Comparison of ENCODE assay signal across 32 cellular contexts in the genomic region with DNA sequence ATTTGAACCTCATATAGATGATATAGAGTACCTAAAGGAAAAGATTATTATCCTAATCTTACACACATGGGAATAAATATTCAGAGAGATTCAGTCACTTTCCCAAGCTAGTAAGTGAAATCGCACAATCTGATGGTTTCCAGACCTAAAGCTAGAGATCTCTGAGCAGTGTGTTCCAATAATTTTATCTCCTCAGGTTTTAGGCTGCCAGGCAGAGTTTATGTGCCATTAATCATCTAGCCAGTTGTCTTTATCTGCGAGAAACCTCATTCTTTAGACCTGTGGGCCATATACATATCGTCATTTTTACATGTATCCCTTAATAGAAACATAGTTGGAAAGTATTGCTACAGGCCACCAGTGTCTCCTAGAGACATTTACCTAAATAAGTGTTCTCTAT.
DNase-seq lines count a peak whose midpoint lies in the region; ATAC-seq, FAIRE-seq and TF ChIP-seq lines count a peak whose summit lies in the region.
"Had no signal": no experiment of that assay in that cellular context is flagged by ENCODE, and none has a peak within 500 bp of the region (broad histone marks: within the 10 kb centered on the region; RNA-seq: fewer than 3 reads in every experiment).

No MANE protein-coding gene starts in this region.

- H3K36me3 ChIP-seq in SK-N-SH (replicated peaks in 1 of 2; ENCODE audit: control insufficient read depth in 1 of 2, insufficient read depth in 2 of 2, low read length in 1 of 2), result no peaks in the 10 kb centered on the region
- no peaks in the 10 kb centered on the region for H3K36me3 ChIP-seq in kidney (ENCODE audit: control insufficient read depth in 1 of 2, insufficient read depth in 2 of 2, low read length in 2 of 2)
- H3K36me3 ChIP-seq: BE2C; BLaER1; BLaER1 treated with 17β-estradiol and CSF1 and Interleukin-3, amounts not matched to agents 10 nM and 100 nM had no signal

- TF ChIP-seq CTCF in SK-N-SH (IDR thresholded peaks at IDR 0.05), result no peak
- TF ChIP-seq CTCF in kidney (IDR thresholded peaks at IDR 0.05; ENCODE audit: borderline replicate concordance, extremely low read depth, insufficient read depth), result no peak

- no peaks in the 10 kb centered on the region for H4K20me1 ChIP-seq in SK-N-SH (ENCODE audit: insufficient read depth)
- H4K20me1 ChIP-seq: BLaER1; BLaER1 treated with 17β-estradiol and CSF1 and Interleukin-3, amounts not matched to agents 10 nM and 100 nM had no signal

- POLR2A ChIA-PET in SK-N-SH (lab: Yijun Ruan, JAX), result no interaction called here

- no peaks in the 10 kb centered on the region for H3K9me2 ChIP-seq in SK-N-SH

- no peak overlapping the region for H3K4me2 ChIP-seq in SK-N-SH
- H3K4me2 ChIP-seq: A549; BLaER1; BLaER1 treated with 17β-estradiol and CSF1 and Interleukin-3, amounts not matched to agents 10 nM and 100 nM had no signal

- DNase-seq in SK-N-DZ (ENCODE audit: low spot score) (peak; percentile 19), SK-N-SH (peak; percentile 5), kidney (no peak), NCI-H1417 (lab: John Stamatoyannopoulos, UW) (no peak)
- DNase-seq in stimulated activated CD4-positive, alpha-beta T cell treated with anti-CD3 and anti-CD28 coated beads, Interleukin-4, amount 100 ng/mL, for 4 hours, result no peak
- DNase-seq: 8988T; ACHN; AML-193; BE2C; C1 segment of cervical spinal cord; Caco-2; Calu3; CD4-positive, alpha-beta memory T cell; CD4-positive, alpha-beta T cell; CD4-positive, CD25-positive, alpha-beta regulatory T cell; CD8-positive, alpha-beta memory T cell; CD8-positive, alpha-beta T cell; COR-L47; DMS 273 treated with DMSO at 0.1 percent for 48 hours; DMS153; DMS53; DMS79; DMS79 treated with DMSO at 0.1 percent for 48 hours; DND-41; EL had no signal

- no peak overlapping the region for H3K9ac ChIP-seq in SK-N-SH
- no peak overlapping the region for H3K9ac ChIP-seq in kidney (ENCODE audit: low read length in 2 of 2)
- H3K9ac ChIP-seq: BLaER1; BLaER1 treated with 17β-estradiol and CSF1 and Interleukin-3, amounts not matched to agents 10 nM and 100 nM had no signal

- H3K4me1 ChIP-seq in SK-N-SH (ENCODE audit: control insufficient read depth in 1 of 2, insufficient read depth in 2 of 2, low read depth in 1 of 2, low read length in 1 of 2) (no peaks in the 10 kb centered on the region; a peak in 1 of 4 replicates), kidney (ENCODE audit: control insufficient read depth in 1 of 2, insufficient read depth in 1 of 2, low read depth in 1 of 2, low read length in 2 of 2) (no peaks in the 10 kb centered on the region)
- H3K4me1 ChIP-seq: A549; BE2C; BLaER1; BLaER1 treated with 17β-estradiol and CSF1 and Interleukin-3, amounts not matched to agents 10 nM and 100 nM; Caco-2 had no signal

- H3K79me2 ChIP-seq in SK-N-SH (ENCODE audit: insufficient read depth), result no peaks in the 10 kb centered on the region

- CTCF ChIA-PET in SK-N-SH (lab: Yijun Ruan, JAX), result interaction anchor here (1.6 kb wide), 1 partner anchor 9 kb away, joined by 3 read pairs; no protein-coding TSS in a partner anchor

- no peak for FAIRE-seq in kidney (lab: Jason Lieb, UNC)
- FAIRE-seq: A549, D721Med had no signal

- H3K9me3 ChIP-seq in SK-N-SH, result no peaks in the 10 kb centered on the region
- H3K9me3 ChIP-seq in kidney (ENCODE audit: control insufficient read depth in 1 of 2, low read length in 2 of 2), result no peaks in the 10 kb centered on the region
- H3K9me3 ChIP-seq: A549; BE2C; BLaER1; BLaER1 treated with 17β-estradiol and CSF1 and Interleukin-3, amounts not matched to agents 10 nM and 100 nM; Caco-2 had no signal

- peak in 1 of 2 experiments; percentile 95; a peak in 2 of 4 replicates for TF ChIP-seq EP300 in SK-N-SH (IDR thresholded peaks at IDR 0.05; ENCODE audit: borderline replicate concordance in 1 of 2, low read depth in 1 of 2, low read length in 1 of 2)

- no peaks in the 10 kb centered on the region for H3F3A ChIP-seq in SK-N-SH (replicated peaks; ENCODE audit: insufficient read depth)

- no peaks in the 10 kb centered on the region for H3K27me3 ChIP-seq in SK-N-SH (ENCODE audit: insufficient read depth)
- H3K27me3 ChIP-seq: BE2C; BLaER1; BLaER1 treated with 17β-estradiol and CSF1 and Interleukin-3, amounts not matched to agents 10 nM and 100 nM had no signal

- H3K27ac ChIP-seq in SK-N-SH (ENCODE audit: low read depth in 2 of 2, low read length in 1 of 2) (peak overlapping the region in 1 of 2 experiments; percentile 43; a peak in 2 of 4 replicates), kidney (ENCODE audit: low read depth in 2 of 2, low read length in 2 of 2) (no peak overlapping the region)
- H3K27ac ChIP-seq: 22Rv1; A549; BLaER1; BLaER1 treated with 17β-estradiol and CSF1 and Interleukin-3, amounts not matched to agents 10 nM and 100 nM; C4-2B had no signal

- intact Hi-C loops in kidney (cut with DNase I), result no loop called here

- no peak for TF ChIP-seq RAD21 in SK-N-SH (IDR thresholded peaks at IDR 0.05; ENCODE audit: low read length)

- ATAC-seq in SK-N-SH treated with all-trans-retinoic acid at 6 μM for 48 hours, result no peak
- ATAC-seq: A549; CD8-positive, alpha-beta T cell had no signal

- H2AFZ ChIP-seq in SK-N-SH (ENCODE audit: low read depth), result no peak overlapping the region

- 8% methylated on average over 3 of the region's 3 CpGs for WGBS in SK-N-SH (ENCODE audit: low lambda C conversion rate)

- no peak overlapping the region for H3K4me3 ChIP-seq in SK-N-SH (ENCODE audit: low read depth in 2 of 2, low read length in 1 of 2)
- H3K4me3 ChIP-seq in kidney (ENCODE audit: low read length in 2 of 2), result no peak overlapping the region
- H3K4me3 ChIP-seq: A549; BLaER1; BLaER1 treated with 17β-estradiol and CSF1 and Interleukin-3, amounts not matched to agents 10 nM and 100 nM had no signal

TF ChIP-seq in SK-N-SH, 30 proteins besides CTCF, POLR2A, EP300 and RAD21 (continues in another document):
- no peak for TF ChIP-seq TCF12 (IDR thresholded peaks at IDR 0.05)
- peak; percentile 96 for TF ChIP-seq GATA2 (CRISPR knock-in tag; IDR thresholded peaks at IDR 0.05)
- peak; percentile 64 for TF ChIP-seq CHD2 (IDR thresholded peaks at IDR 0.05; ENCODE audit: low read length, partially characterized antibody)
- TF ChIP-seq, protein P1, sequence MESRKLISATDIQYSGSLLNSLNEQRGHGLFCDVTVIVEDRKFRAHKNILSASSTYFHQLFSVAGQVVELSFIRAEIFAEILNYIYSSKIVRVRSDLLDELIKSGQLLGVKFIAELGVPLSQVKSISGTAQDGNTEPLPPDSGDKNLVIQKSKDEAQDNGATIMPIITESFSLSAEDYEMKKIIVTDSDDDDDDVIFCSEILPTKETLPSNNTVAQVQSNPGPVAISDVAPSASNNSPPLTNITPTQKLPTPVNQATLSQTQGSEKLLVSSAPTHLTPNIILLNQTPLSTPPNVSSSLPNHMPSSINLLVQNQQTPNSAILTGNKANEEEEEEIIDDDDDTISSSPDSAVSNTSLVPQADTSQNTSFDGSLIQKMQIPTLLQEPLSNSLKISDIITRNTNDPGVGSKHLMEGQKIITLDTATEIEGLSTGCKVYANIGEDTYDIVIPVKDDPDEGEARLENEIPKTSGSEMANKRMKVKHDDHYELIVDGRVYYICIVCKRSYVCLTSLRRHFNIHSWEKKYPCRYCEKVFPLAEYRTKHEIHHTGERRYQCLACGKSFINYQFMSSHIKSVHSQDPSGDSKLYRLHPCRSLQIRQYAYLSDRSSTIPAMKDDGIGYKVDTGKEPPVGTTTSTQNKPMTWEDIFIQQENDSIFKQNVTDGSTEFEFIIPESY (IDR thresholded peaks at IDR 0.05; ENCODE audit: borderline replicate concordance, low read depth), result no peak
- TF ChIP-seq TEAD4 (IDR thresholded peaks at IDR 0.05; ENCODE audit: borderline replicate concordance, insufficient read depth), result no peak
- TF ChIP-seq POLR2AphosphoS5 (IDR thresholded peaks at IDR 0.05; ENCODE audit: low read depth, low read length), result no peak
- no peak for TF ChIP-seq YY1 (IDR thresholded peaks at IDR 0.05; ENCODE audit: low read depth)
- TF ChIP-seq JUND (IDR thresholded peaks at IDR 0.05), result no peak
- TF ChIP-seq RCOR1 (IDR thresholded peaks at IDR 0.05; ENCODE audit: low read length), result peak; percentile 88
- no peak for TF ChIP-seq MAX (IDR thresholded peaks at IDR 0.05; ENCODE audit: low read depth)

TF ChIP-seq in SK-N-SH treated with all-trans-retinoic acid at 6 μM for 48 hours, 23 proteins besides CTCF, POLR2A, EP300 and RAD21 (continues in another document):
- TF ChIP-seq BACH2 (CRISPR knock-in tag; IDR thresholded peaks at IDR 0.05; ENCODE audit: borderline replicate concordance), result no peak
- 0 out of 2 replicates have a peak, but pooled peaks have one; percentile 53 for TF ChIP-seq GLIS3 (CRISPR knock-in tag; IDR thresholded peaks at IDR 0.05)
- TF ChIP-seq SNAI2 (CRISPR knock-in tag; IDR thresholded peaks at IDR 0.05), result no peak
- peak; percentile 39; the same call in 1 of the 2 replicates for TF ChIP-seq TCF4 (CRISPR knock-in tag; IDR thresholded peaks at IDR 0.05; ENCODE audit: borderline replicate concordance)
- no peak for TF ChIP-seq PATZ1 (CRISPR knock-in tag; IDR thresholded peaks at IDR 0.05; ENCODE audit: borderline replicate concordance)

Comparison
In these comparisons a context has a peak if more than half of its experiments do, and no peak if none do; other contexts are left out.
1. DNase-seq: peak in SK-N-DZ (single experiment) and SK-N-SH (single experiment); none in kidney (single experiment), stimulated activated CD4-positive, alpha-beta T cell treated with anti-CD3 and anti-CD28 coated beads, Interleukin-4, amount 100 ng/mL, for 4 hours (0 of 2) and NCI-H1417 (0 of 3).